14 cellular contexts compared by ENCODE assay signal in the genomic region with DNA sequence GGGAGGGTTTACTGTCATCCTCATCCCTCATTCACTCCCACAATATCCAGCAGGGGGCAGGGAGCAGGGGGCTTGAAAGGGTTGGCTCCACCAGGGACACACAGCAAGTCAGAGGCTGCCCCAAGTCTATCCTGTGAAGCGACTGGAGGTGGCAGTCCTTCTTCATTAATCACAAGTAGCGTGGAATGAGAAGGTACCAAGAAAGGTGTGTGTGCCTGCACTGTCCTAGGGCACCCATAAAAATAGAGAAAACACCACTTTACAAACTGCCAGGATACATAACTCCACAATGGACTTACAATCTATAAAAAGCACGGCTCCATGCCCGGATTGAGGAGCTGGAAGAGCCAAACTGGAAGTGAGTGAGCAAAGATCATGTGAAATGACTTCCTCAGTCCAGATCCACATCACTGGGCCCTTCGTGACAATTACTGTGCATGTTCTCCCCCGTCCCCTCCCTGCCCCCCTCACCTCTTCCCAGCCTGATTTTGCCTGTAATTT.
DNase-seq lines count a peak whose midpoint lies in the region; ATAC-seq and TF ChIP-seq lines count a peak whose summit lies in the region.
"Had no signal": no experiment of that assay in that cellular context is flagged by ENCODE, and none has a peak within 500 bp of the region (broad histone marks: within the 10 kb centered on the region; RNA-seq: fewer than 3 reads in every experiment).

No MANE protein-coding gene starts in this region.

- no peak for ATAC-seq in HG02763 (IDR thresholded peaks at IDR 0.05; ENCODE audit: unreplicated experiment)
- ATAC-seq: gastroesophageal sphincter had no signal

- H3K36me3 ChIP-seq in NT2/D1 (ENCODE audit: insufficient read depth, insufficient read length, low read length) (no peaks in the 10 kb centered on the region), osteoblast (ENCODE audit: insufficient read depth, low read length) (no peaks in the 10 kb centered on the region)
- H3K36me3 ChIP-seq: BLaER1 treated with 17β-estradiol and CSF1 and Interleukin-3, amounts not matched to agents 10 nM and 100 nM; gastroesophageal sphincter had no signal

- peak; percentile 17 for DNase-seq in Daoy (ENCODE audit: low read depth)
- peak; percentile 67 for DNase-seq in NT2/D1 (ENCODE audit: low read depth, low spot score)
- peak; percentile 6 for DNase-seq in glomerular visceral epithelial cell (ENCODE audit: extremely low spot score)
- DNase-seq in osteoblast (ENCODE audit: insufficient read length, low spot score, missing footprints) = no peak
- DNase-seq in middle frontal gyrus (ENCODE audit: extremely low spot score, low spot score) = no peak
- DNase-seq in H4 (ENCODE audit: low spot score) = no peak
- no peak for DNase-seq in NCI-H774 (lab: John Stamatoyannopoulos, UW)
- DNase-seq: activated naive CD8-positive, alpha-beta T cell treated with anti-CD3 and anti-CD28 coated beads, Interleukin-2, amount 10 ng/mL, durations not matched to agents 7 days and 5 days; NCI-H187 treated with DMSO at 0.1 percent for 48 hours; T-helper 9 cell; trophoblast cell had no signal

- H3K4me3 ChIP-seq in NT2/D1 (ENCODE audit: insufficient read length, low read depth) = no peak overlapping the region
- H3K4me3 ChIP-seq in osteoblast (ENCODE audit: insufficient read depth, low read length) = no peak overlapping the region
- H3K4me3 ChIP-seq: BLaER1 treated with 17β-estradiol and CSF1 and Interleukin-3, amounts not matched to agents 10 nM and 100 nM; gastroesophageal sphincter had no signal

- H3K79me2 ChIP-seq in osteoblast (ENCODE audit: insufficient read depth, low read length) = no peaks in the 10 kb centered on the region

- no peak overlapping the region for H2AFZ ChIP-seq in osteoblast (ENCODE audit: low read length)

- TF ChIP-seq CTCF in osteoblast (IDR thresholded peaks at IDR 0.05; ENCODE audit: extremely low read depth, low read depth, low read length) = peak; percentile 27

- H3K4me1 ChIP-seq in NT2/D1 (ENCODE audit: insufficient read depth, insufficient read length) (no peaks in the 10 kb centered on the region), osteoblast (ENCODE audit: insufficient read depth, low read length) (peaks cover 9% of the 10 kb centered on the region)
- H3K4me1 ChIP-seq: BLaER1 treated with 17β-estradiol and CSF1 and Interleukin-3, amounts not matched to agents 10 nM and 100 nM had no signal

- H3K9me3 ChIP-seq in NT2/D1 (ENCODE audit: insufficient read depth, low read length) (no peaks in the 10 kb centered on the region), osteoblast (ENCODE audit: low read depth, low read length) (no peaks in the 10 kb centered on the region)
- H3K9me3 ChIP-seq: BLaER1 treated with 17β-estradiol and CSF1 and Interleukin-3, amounts not matched to agents 10 nM and 100 nM; gastroesophageal sphincter had no signal

- no peak overlapping the region for H3K9ac ChIP-seq in NT2/D1 (ENCODE audit: insufficient read length, low read depth)
- H3K9ac ChIP-seq: BLaER1 treated with 17β-estradiol and CSF1 and Interleukin-3, amounts not matched to agents 10 nM and 100 nM had no signal

- no peak overlapping the region for H3K27ac ChIP-seq in osteoblast (ENCODE audit: low read depth, low read length)
- H3K27ac ChIP-seq: BLaER1 treated with 17β-estradiol and CSF1 and Interleukin-3, amounts not matched to agents 10 nM and 100 nM; gastroesophageal sphincter had no signal

- H3K27me3 ChIP-seq in NT2/D1 (ENCODE audit: insufficient read depth, insufficient read length) (no peaks in the 10 kb centered on the region), osteoblast (ENCODE audit: insufficient read depth, low read length) (no peaks in the 10 kb centered on the region)
- H3K27me3 ChIP-seq: BLaER1 treated with 17β-estradiol and CSF1 and Interleukin-3, amounts not matched to agents 10 nM and 100 nM; gastroesophageal sphincter had no signal

- H4K20me1 ChIP-seq in osteoblast (ENCODE audit: insufficient read depth, low read length) = peaks cover 2% of the 10 kb centered on the region
- H4K20me1 ChIP-seq: BLaER1 treated with 17β-estradiol and CSF1 and Interleukin-3, amounts not matched to agents 10 nM and 100 nM had no signal

- no peak overlapping the region for H3K4me2 ChIP-seq in osteoblast (ENCODE audit: insufficient read depth, low read length)
- H3K4me2 ChIP-seq: BLaER1 treated with 17β-estradiol and CSF1 and Interleukin-3, amounts not matched to agents 10 nM and 100 nM had no signal

Comparison
In these comparisons a context has a peak if more than half of its experiments do, and no peak if none do; other contexts are left out.
1. DNase-seq: peak in Daoy (single experiment), NT2/D1 (single experiment) and glomerular visceral epithelial cell (single experiment); none in osteoblast (single experiment), middle frontal gyrus (single experiment), H4 (single experiment) and NCI-H774 (single experiment).